Comparison of ENCODE assay signal across 1 cellular context in the genomic region with DNA sequence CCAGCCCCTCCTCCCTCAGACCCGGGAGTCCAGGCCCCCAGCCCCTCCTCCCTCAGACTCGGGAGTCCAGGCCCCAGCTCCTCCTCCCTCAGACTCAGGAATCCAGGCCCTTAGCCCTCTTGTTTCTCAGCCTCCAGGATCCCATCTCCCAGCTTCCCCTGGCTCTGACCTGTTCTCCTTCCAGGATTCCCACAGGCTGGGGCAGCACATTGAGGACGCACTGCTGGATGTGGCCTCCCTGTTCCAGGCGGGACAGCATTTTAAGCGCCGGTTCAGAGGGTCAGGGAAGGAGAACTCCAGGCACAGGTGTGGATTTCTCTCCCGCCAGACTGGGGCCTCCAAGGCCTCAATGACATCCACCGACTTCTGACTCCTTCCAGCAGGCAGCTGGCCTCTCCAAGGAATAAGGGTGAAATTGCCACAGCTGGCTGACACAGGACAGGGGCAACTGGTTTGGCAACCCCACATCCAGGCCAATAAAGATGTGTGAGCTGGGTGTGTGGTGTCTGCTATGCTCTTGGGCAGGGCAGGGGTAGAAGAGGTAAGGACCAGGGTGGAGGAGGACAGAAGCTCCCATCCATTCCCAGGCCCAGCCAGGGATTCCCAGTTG.
TF ChIP-seq lines count a peak whose summit lies in the region.

No MANE protein-coding gene starts in this region.

TF ChIP-seq in K562, 482 proteins besides CTCF, POLR2A, EP300 and RAD21 (continues in another document):
- TF ChIP-seq, protein P1, sequence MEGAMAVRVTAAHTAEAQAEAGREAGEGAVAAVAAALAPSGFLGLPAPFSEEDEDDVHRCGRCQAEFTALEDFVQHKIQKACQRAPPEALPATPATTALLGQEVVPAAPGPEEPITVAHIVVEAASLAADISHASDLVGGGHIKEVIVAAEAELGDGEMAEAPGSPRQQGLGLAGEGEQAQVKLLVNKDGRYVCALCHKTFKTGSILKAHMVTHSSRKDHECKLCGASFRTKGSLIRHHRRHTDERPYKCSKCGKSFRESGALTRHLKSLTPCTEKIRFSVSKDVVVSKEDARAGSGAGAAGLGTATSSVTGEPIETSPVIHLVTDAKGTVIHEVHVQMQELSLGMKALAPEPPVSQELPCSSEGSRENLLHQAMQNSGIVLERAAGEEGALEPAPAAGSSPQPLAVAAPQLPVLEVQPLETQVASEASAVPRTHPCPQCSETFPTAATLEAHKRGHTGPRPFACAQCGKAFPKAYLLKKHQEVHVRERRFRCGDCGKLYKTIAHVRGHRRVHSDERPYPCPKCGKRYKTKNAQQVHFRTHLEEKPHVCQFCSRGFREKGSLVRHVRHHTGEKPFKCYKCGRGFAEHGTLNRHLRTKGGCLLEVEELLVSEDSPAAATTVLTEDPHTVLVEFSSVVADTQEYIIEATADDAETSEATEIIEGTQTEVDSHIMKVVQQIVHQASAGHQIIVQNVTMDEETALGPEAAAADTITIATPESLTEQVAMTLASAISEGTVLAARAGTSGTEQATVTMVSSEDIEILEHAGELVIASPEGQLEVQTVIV (CRISPR knock-in tag; IDR thresholded peaks at IDR 0.05; ENCODE audit: borderline replicate concordance), result no peak
- no peak for TF ChIP-seq BRCA1 (IDR thresholded peaks at IDR 0.05)
- no peak for TF ChIP-seq BRCA1 (CRISPR knock-in tag; IDR thresholded peaks at IDR 0.05)
- TF ChIP-seq NCOA2 (IDR thresholded peaks at IDR 0.05; ENCODE audit: partially characterized antibody in 2 of 2), result no peak
- TF ChIP-seq, protein P2, sequence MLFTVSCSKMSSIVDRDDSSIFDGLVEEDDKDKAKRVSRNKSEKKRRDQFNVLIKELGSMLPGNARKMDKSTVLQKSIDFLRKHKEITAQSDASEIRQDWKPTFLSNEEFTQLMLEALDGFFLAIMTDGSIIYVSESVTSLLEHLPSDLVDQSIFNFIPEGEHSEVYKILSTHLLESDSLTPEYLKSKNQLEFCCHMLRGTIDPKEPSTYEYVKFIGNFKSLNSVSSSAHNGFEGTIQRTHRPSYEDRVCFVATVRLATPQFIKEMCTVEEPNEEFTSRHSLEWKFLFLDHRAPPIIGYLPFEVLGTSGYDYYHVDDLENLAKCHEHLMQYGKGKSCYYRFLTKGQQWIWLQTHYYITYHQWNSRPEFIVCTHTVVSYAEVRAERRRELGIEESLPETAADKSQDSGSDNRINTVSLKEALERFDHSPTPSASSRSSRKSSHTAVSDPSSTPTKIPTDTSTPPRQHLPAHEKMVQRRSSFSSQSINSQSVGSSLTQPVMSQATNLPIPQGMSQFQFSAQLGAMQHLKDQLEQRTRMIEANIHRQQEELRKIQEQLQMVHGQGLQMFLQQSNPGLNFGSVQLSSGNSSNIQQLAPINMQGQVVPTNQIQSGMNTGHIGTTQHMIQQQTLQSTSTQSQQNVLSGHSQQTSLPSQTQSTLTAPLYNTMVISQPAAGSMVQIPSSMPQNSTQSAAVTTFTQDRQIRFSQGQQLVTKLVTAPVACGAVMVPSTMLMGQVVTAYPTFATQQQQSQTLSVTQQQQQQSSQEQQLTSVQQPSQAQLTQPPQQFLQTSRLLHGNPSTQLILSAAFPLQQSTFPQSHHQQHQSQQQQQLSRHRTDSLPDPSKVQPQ (CRISPR knock-in tag; IDR thresholded peaks at IDR 0.05; ENCODE audit: borderline replicate concordance), result no peak
- no peak for TF ChIP-seq NFE2 (IDR thresholded peaks at IDR 0.05; ENCODE audit: low read depth)
- no peak for TF ChIP-seq LEF1 (IDR thresholded peaks at IDR 0.05)
- TF ChIP-seq, protein P3, sequence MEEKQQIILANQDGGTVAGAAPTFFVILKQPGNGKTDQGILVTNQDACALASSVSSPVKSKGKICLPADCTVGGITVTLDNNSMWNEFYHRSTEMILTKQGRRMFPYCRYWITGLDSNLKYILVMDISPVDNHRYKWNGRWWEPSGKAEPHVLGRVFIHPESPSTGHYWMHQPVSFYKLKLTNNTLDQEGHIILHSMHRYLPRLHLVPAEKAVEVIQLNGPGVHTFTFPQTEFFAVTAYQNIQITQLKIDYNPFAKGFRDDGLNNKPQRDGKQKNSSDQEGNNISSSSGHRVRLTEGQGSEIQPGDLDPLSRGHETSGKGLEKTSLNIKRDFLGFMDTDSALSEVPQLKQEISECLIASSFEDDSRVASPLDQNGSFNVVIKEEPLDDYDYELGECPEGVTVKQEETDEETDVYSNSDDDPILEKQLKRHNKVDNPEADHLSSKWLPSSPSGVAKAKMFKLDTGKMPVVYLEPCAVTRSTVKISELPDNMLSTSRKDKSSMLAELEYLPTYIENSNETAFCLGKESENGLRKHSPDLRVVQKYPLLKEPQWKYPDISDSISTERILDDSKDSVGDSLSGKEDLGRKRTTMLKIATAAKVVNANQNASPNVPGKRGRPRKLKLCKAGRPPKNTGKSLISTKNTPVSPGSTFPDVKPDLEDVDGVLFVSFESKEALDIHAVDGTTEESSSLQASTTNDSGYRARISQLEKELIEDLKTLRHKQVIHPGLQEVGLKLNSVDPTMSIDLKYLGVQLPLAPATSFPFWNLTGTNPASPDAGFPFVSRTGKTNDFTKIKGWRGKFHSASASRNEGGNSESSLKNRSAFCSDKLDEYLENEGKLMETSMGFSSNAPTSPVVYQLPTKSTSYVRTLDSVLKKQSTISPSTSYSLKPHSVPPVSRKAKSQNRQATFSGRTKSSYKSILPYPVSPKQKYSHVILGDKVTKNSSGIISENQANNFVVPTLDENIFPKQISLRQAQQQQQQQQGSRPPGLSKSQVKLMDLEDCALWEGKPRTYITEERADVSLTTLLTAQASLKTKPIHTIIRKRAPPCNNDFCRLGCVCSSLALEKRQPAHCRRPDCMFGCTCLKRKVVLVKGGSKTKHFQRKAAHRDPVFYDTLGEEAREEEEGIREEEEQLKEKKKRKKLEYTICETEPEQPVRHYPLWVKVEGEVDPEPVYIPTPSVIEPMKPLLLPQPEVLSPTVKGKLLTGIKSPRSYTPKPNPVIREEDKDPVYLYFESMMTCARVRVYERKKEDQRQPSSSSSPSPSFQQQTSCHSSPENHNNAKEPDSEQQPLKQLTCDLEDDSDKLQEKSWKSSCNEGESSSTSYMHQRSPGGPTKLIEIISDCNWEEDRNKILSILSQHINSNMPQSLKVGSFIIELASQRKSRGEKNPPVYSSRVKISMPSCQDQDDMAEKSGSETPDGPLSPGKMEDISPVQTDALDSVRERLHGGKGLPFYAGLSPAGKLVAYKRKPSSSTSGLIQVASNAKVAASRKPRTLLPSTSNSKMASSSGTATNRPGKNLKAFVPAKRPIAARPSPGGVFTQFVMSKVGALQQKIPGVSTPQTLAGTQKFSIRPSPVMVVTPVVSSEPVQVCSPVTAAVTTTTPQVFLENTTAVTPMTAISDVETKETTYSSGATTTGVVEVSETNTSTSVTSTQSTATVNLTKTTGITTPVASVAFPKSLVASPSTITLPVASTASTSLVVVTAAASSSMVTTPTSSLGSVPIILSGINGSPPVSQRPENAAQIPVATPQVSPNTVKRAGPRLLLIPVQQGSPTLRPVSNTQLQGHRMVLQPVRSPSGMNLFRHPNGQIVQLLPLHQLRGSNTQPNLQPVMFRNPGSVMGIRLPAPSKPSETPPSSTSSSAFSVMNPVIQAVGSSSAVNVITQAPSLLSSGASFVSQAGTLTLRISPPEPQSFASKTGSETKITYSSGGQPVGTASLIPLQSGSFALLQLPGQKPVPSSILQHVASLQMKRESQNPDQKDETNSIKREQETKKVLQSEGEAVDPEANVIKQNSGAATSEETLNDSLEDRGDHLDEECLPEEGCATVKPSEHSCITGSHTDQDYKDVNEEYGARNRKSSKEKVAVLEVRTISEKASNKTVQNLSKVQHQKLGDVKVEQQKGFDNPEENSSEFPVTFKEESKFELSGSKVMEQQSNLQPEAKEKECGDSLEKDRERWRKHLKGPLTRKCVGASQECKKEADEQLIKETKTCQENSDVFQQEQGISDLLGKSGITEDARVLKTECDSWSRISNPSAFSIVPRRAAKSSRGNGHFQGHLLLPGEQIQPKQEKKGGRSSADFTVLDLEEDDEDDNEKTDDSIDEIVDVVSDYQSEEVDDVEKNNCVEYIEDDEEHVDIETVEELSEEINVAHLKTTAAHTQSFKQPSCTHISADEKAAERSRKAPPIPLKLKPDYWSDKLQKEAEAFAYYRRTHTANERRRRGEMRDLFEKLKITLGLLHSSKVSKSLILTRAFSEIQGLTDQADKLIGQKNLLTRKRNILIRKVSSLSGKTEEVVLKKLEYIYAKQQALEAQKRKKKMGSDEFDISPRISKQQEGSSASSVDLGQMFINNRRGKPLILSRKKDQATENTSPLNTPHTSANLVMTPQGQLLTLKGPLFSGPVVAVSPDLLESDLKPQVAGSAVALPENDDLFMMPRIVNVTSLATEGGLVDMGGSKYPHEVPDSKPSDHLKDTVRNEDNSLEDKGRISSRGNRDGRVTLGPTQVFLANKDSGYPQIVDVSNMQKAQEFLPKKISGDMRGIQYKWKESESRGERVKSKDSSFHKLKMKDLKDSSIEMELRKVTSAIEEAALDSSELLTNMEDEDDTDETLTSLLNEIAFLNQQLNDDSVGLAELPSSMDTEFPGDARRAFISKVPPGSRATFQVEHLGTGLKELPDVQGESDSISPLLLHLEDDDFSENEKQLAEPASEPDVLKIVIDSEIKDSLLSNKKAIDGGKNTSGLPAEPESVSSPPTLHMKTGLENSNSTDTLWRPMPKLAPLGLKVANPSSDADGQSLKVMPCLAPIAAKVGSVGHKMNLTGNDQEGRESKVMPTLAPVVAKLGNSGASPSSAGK (IDR thresholded peaks at IDR 0.05), result no peak
- no peak for TF ChIP-seq RHOXF2B (CRISPR knock-in tag; conservative IDR thresholded peaks at IDR 0.05)
- TF ChIP-seq CBFB (CRISPR knock-in tag; IDR thresholded peaks at IDR 0.05), result no peak
- TF ChIP-seq NR3C1 (CRISPR knock-in tag; IDR thresholded peaks at IDR 0.05), result no peak
- TF ChIP-seq, protein P4, sequence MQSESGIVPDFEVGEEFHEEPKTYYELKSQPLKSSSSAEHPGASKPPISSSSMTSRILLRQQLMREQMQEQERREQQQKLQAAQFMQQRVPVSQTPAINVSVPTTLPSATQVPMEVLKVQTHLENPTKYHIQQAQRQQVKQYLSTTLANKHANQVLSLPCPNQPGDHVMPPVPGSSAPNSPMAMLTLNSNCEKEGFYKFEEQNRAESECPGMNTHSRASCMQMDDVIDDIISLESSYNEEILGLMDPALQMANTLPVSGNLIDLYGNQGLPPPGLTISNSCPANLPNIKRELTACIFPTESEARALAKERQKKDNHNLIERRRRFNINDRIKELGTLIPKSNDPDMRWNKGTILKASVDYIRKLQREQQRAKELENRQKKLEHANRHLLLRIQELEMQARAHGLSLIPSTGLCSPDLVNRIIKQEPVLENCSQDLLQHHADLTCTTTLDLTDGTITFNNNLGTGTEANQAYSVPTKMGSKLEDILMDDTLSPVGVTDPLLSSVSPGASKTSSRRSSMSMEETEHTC (IDR thresholded peaks at IDR 0.05), result no peak
- TF ChIP-seq, protein P5, sequence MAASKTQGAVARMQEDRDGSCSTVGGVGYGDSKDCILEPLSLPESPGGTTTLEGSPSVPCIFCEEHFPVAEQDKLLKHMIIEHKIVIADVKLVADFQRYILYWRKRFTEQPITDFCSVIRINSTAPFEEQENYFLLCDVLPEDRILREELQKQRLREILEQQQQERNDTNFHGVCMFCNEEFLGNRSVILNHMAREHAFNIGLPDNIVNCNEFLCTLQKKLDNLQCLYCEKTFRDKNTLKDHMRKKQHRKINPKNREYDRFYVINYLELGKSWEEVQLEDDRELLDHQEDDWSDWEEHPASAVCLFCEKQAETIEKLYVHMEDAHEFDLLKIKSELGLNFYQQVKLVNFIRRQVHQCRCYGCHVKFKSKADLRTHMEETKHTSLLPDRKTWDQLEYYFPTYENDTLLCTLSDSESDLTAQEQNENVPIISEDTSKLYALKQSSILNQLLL (CRISPR knock-in tag; IDR thresholded peaks at IDR 0.05; ENCODE audit: borderline replicate concordance), result no peak
- TF ChIP-seq, protein P6, sequence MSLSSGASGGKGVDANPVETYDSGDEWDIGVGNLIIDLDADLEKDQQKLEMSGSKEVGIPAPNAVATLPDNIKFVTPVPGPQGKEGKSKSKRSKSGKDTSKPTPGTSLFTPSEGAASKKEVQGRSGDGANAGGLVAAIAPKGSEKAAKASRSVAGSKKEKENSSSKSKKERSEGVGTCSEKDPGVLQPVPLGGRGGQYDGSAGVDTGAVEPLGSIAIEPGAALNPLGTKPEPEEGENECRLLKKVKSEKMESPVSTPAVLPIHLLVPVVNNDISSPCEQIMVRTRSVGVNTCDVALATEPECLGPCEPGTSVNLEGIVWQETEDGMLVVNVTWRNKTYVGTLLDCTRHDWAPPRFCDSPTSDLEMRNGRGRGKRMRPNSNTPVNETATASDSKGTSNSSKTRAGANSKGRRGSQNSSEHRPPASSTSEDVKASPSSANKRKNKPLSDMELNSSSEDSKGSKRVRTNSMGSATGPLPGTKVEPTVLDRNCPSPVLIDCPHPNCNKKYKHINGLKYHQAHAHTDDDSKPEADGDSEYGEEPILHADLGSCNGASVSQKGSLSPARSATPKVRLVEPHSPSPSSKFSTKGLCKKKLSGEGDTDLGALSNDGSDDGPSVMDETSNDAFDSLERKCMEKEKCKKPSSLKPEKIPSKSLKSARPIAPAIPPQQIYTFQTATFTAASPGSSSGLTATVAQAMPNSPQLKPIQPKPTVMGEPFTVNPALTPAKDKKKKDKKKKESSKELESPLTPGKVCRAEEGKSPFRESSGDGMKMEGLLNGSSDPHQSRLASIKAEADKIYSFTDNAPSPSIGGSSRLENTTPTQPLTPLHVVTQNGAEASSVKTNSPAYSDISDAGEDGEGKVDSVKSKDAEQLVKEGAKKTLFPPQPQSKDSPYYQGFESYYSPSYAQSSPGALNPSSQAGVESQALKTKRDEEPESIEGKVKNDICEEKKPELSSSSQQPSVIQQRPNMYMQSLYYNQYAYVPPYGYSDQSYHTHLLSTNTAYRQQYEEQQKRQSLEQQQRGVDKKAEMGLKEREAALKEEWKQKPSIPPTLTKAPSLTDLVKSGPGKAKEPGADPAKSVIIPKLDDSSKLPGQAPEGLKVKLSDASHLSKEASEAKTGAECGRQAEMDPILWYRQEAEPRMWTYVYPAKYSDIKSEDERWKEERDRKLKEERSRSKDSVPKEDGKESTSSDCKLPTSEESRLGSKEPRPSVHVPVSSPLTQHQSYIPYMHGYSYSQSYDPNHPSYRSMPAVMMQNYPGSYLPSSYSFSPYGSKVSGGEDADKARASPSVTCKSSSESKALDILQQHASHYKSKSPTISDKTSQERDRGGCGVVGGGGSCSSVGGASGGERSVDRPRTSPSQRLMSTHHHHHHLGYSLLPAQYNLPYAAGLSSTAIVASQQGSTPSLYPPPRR (CRISPR knock-in tag; IDR thresholded peaks at IDR 0.05; ENCODE audit: borderline replicate concordance), result no peak
- TF ChIP-seq, protein P7, sequence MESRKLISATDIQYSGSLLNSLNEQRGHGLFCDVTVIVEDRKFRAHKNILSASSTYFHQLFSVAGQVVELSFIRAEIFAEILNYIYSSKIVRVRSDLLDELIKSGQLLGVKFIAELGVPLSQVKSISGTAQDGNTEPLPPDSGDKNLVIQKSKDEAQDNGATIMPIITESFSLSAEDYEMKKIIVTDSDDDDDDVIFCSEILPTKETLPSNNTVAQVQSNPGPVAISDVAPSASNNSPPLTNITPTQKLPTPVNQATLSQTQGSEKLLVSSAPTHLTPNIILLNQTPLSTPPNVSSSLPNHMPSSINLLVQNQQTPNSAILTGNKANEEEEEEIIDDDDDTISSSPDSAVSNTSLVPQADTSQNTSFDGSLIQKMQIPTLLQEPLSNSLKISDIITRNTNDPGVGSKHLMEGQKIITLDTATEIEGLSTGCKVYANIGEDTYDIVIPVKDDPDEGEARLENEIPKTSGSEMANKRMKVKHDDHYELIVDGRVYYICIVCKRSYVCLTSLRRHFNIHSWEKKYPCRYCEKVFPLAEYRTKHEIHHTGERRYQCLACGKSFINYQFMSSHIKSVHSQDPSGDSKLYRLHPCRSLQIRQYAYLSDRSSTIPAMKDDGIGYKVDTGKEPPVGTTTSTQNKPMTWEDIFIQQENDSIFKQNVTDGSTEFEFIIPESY (CRISPR knock-in tag; IDR thresholded peaks at IDR 0.05), result no peak
